In the genomic region with DNA sequence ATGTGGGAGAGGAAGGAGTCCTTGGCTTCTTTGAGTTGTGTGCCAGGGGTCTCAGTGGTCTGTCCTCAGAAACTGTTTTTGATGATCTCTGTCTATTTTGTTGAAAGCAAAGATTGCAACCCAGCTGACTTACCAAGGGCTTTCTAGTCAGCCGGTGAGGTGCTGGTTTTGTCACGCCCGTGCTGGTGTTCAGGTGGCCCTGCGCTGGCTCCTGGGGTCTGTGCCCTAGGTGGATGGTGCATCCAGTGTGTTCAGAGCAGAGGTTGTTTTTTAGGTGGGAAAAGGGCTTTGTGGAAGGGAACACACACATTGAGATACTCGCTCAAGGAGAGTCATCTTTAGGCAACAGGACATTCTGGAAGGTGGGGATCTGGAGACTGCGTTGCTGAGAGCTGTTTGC, we compare ENCODE assay signal across 20 cellular contexts. TPM values are rescaled to one million over a fixed set of nuclear protein-coding genes. Genes with fewer than 3 reads are reported as not detected.
DNase-seq lines count a peak whose midpoint lies in the region; ATAC-seq and TF ChIP-seq lines count a peak whose summit lies in the region.
"Had no signal": no experiment of that assay in that cellular context is flagged by ENCODE, and none has a peak within 500 bp of the region (broad histone marks: within the 10 kb centered on the region; RNA-seq: fewer than 3 reads in every experiment).

No MANE protein-coding gene starts in this region.

- no peaks in the 10 kb centered on the region for H3K27me3 Mint-ChIP-seq in activated CD4-positive, alpha-beta T cell treated with anti-CD3 and anti-CD28 coated beads for 36 hours
- H3K27me3 Mint-ChIP-seq in T-helper 17 cell (no peaks in the 10 kb centered on the region), glutamatergic neuron (ENCODE audit: unreplicated experiment) (peaks cover 2% of the 10 kb centered on the region)
- H3K27me3 Mint-ChIP-seq: CD8-positive, alpha-beta memory T cell had no signal

- no peak for TF ChIP-seq CTCF in glutamatergic neuron (IDR thresholded peaks at IDR 0.05; ENCODE audit: partially characterized antibody, unreplicated experiment)

- CTCF ChIA-PET in activated CD4-positive, alpha-beta T cell treated with anti-CD3 and anti-CD28 coated beads for 36 hours (lab: Charles Lee) = interaction anchor here (1.0 kb wide), 1 partner anchor 223 kb away, joined by 4 read pairs; no protein-coding TSS in a partner anchor

- DNase-seq in activated CD4-positive, alpha-beta T cell treated with anti-CD3 and anti-CD28 coated beads for 36 hours = peak; percentile 1
- DNase-seq in activated CD4-positive, alpha-beta T cell treated with anti-CD3 and anti-CD28 coated beads for 4 hours = no peak
- DNase-seq in T-helper 17 cell (no peak), glutamatergic neuron (no peak), NCI-H1417 (lab: John Stamatoyannopoulos, UW) (no peak)
- no peak for DNase-seq in stimulated activated effector memory CD8-positive, alpha-beta T cell treated with anti-CD3 and anti-CD28 coated beads, Interleukin-12 subunit alpha, Interleukin-12 subunit beta, amount 100 ng/mL, for 72 hours (ENCODE audit: low spot score in 2 of 2)
- DNase-seq: ACHN, Calu3, EL, GF-D8, Kasumi-1, NCI-H187, NCI-H446, NCI-H526, OCI-M1 had no signal

- H3K36me3 Mint-ChIP-seq in activated CD4-positive, alpha-beta T cell treated with anti-CD3 and anti-CD28 coated beads for 36 hours (ENCODE audit: low read depth) = peaks cover 13% of the 10 kb centered on the region
- H3K36me3 Mint-ChIP-seq in T-helper 17 cell (ENCODE audit: low read depth) = peaks cover 3% of the 10 kb centered on the region
- peaks cover 3% of the 10 kb centered on the region for H3K36me3 Mint-ChIP-seq in glutamatergic neuron (ENCODE audit: unreplicated experiment)
- H3K36me3 Mint-ChIP-seq in stimulated activated effector memory CD8-positive, alpha-beta T cell treated with anti-CD3 and anti-CD28 coated beads, Interleukin-12 subunit alpha, Interleukin-12 subunit beta, amount 100 ng/mL, for 72 hours = peaks cover 60% of the 10 kb centered on the region

- intact Hi-C loops in activated CD4-positive, alpha-beta T cell treated with anti-CD3 and anti-CD28 coated beads for 36 hours (cut with DNase I, micrococcal nuclease) = no loop called here

- H3K27ac Mint-ChIP-seq in activated CD4-positive, alpha-beta T cell treated with anti-CD3 and anti-CD28 coated beads for 36 hours = no peak overlapping the region
- H3K27ac Mint-ChIP-seq in T-helper 17 cell = peak overlapping the region; percentile 41
- H3K27ac Mint-ChIP-seq in glutamatergic neuron (ENCODE audit: unreplicated experiment) = peak overlapping the region; percentile 16
- H3K27ac Mint-ChIP-seq in stimulated activated effector memory CD8-positive, alpha-beta T cell treated with anti-CD3 and anti-CD28 coated beads, Interleukin-12 subunit alpha, Interleukin-12 subunit beta, amount 100 ng/mL, for 72 hours = peak overlapping the region; percentile 4

- no peaks in the 10 kb centered on the region for H3K9me3 ChIP-seq in T-helper 17 cell (ENCODE audit: control insufficient read depth, low read length, poor library complexity, severe bottlenecking)
- H3K9me3 ChIP-seq: BLaER1 treated with 17β-estradiol and CSF1 and Interleukin-3, amounts not matched to agents 10 nM and 100 nM; SJSA1 had no signal

- H3K9me3 Mint-ChIP-seq in activated CD4-positive, alpha-beta T cell treated with anti-CD3 and anti-CD28 coated beads for 36 hours (ENCODE audit: low read depth) = no peaks in the 10 kb centered on the region
- H3K9me3 Mint-ChIP-seq in glutamatergic neuron (ENCODE audit: unreplicated experiment) = peaks cover 7% of the 10 kb centered on the region
- H3K9me3 Mint-ChIP-seq in stimulated activated effector memory CD8-positive, alpha-beta T cell treated with anti-CD3 and anti-CD28 coated beads, Interleukin-12 subunit alpha, Interleukin-12 subunit beta, amount 100 ng/mL, for 72 hours = no peaks in the 10 kb centered on the region
- H3K9me3 Mint-ChIP-seq: CD8-positive, alpha-beta memory T cell had no signal

- no peak overlapping the region for H3K4me3 Mint-ChIP-seq in activated CD4-positive, alpha-beta T cell treated with anti-CD3 and anti-CD28 coated beads for 36 hours
- no peak overlapping the region for H3K4me3 Mint-ChIP-seq in T-helper 17 cell
- H3K4me3 Mint-ChIP-seq in glutamatergic neuron (ENCODE audit: unreplicated experiment) = no peak overlapping the region
- H3K4me3 Mint-ChIP-seq in stimulated activated effector memory CD8-positive, alpha-beta T cell treated with anti-CD3 and anti-CD28 coated beads, Interleukin-12 subunit alpha, Interleukin-12 subunit beta, amount 100 ng/mL, for 72 hours = no peak overlapping the region
- H3K4me3 Mint-ChIP-seq: CD8-positive, alpha-beta memory T cell had no signal

- POLR2A ChIA-PET in activated CD4-positive, alpha-beta T cell treated with anti-CD3 and anti-CD28 coated beads for 36 hours (lab: Charles Lee) = no interaction called here

- no peaks in the 10 kb centered on the region for H3K4me1 Mint-ChIP-seq in activated CD4-positive, alpha-beta T cell treated with anti-CD3 and anti-CD28 coated beads for 36 hours
- H3K4me1 Mint-ChIP-seq in T-helper 17 cell (peaks cover 12% of the 10 kb centered on the region), glutamatergic neuron (ENCODE audit: low read depth, unreplicated experiment) (peaks cover 24% of the 10 kb centered on the region)
- H3K4me1 Mint-ChIP-seq in stimulated activated effector memory CD8-positive, alpha-beta T cell treated with anti-CD3 and anti-CD28 coated beads, Interleukin-12 subunit alpha, Interleukin-12 subunit beta, amount 100 ng/mL, for 72 hours = peaks cover 9% of the 10 kb centered on the region

- no peak for ATAC-seq in activated CD4-positive, alpha-beta T cell treated with anti-CD3 and anti-CD28 coated beads for 36 hours
- ATAC-seq in T-helper 17 cell (no peak), HG03378 (IDR thresholded peaks at IDR 0.05; ENCODE audit: unreplicated experiment) (no peak), GM21515 (IDR thresholded peaks at IDR 0.05; ENCODE audit: unreplicated experiment) (no peak)
- ATAC-seq in stimulated activated effector memory CD8-positive, alpha-beta T cell treated with anti-CD3 and anti-CD28 coated beads, Interleukin-12 subunit alpha, Interleukin-12 subunit beta, amount 100 ng/mL, for 72 hours = no peak

RNA-seq across cellular contexts. Expression of gene BANP, which starts 51.0 kb away (rescaled TPM):
- total RNA-seq in activated CD4-positive, alpha-beta T cell treated with anti-CD3 and anti-CD28 coated beads for 36 hours = 10 to 100 TPM; 35.2 to 36.1 TPM
- 10 to 100 TPM; 46.9 to 47.9 TPM for total RNA-seq in T-helper 17 cell
- total RNA-seq in glutamatergic neuron (ENCODE audit: unreplicated experiment) = 25.5 TPM
